Comparison of ENCODE assay signal across 20 cellular contexts in genomic region chr1:2384130-2384860, GRCh38. TPM values are rescaled to one million over a fixed set of nuclear protein-coding genes. Genes with fewer than 3 reads are reported as not detected.
DNase-seq lines count a peak whose midpoint lies in the region; ATAC-seq and TF ChIP-seq lines count a peak whose summit lies in the region.
"Had no signal": no experiment of that assay in that cellular context is flagged by ENCODE, and none has a peak within 500 bp of the region (broad histone marks: within the 10 kb centered on the region; RNA-seq: fewer than 3 reads in every experiment).

No MANE protein-coding gene starts in this region.

- H3K27me3 ChIP-seq in RWPE2 (ENCODE audit: insufficient read depth, poor library complexity, severe bottlenecking) = no peaks in the 10 kb centered on the region
- H3K27me3 ChIP-seq: Peyer's patch, suprapubic skin had no signal

- no peak overlapping the region for H3K4me3 Mint-ChIP-seq in CD14-positive monocyte
- H3K4me3 Mint-ChIP-seq: activated CD4-positive, alpha-beta T cell treated with anti-CD3 and anti-CD28 coated beads for 36 hours; activated CD8-positive, alpha-beta memory T cell treated with anti-CD3 and anti-CD28 coated beads, Interleukin-2, amount 10 ng/mL, durations not matched to agents 7 days and 5 days; effector memory CD8-positive, alpha-beta T cell had no signal

- H3K36me3 Mint-ChIP-seq in CD14-positive monocyte = no peaks in the 10 kb centered on the region
- H3K36me3 Mint-ChIP-seq: activated CD8-positive, alpha-beta memory T cell treated with anti-CD3 and anti-CD28 coated beads, Interleukin-2, amount 10 ng/mL, durations not matched to agents 7 days and 5 days had no signal

- TF ChIP-seq CTCF in CD14-positive monocyte (IDR thresholded peaks at IDR 0.05) (no peak), RWPE2 (IDR thresholded peaks at IDR 0.05; ENCODE audit: poor library complexity, severe bottlenecking) (no peak), foreskin fibroblast (IDR thresholded peaks at IDR 0.05; ENCODE audit: low read depth, low read length) (no peak)

- intact Hi-C loops in CD14-positive monocyte (cut with micrococcal nuclease) = no loop called here
- intact Hi-C loops in sciatic nerve (cut with DNase I) = no loop called here

- no peaks in the 10 kb centered on the region for H3K36me3 ChIP-seq in RWPE2 (ENCODE audit: low read depth)
- H3K36me3 ChIP-seq: Peyer's patch, suprapubic skin had no signal

- H3K27ac Mint-ChIP-seq in CD14-positive monocyte = no peak overlapping the region
- H3K27ac Mint-ChIP-seq: activated CD4-positive, alpha-beta T cell treated with anti-CD3 and anti-CD28 coated beads for 36 hours; activated CD8-positive, alpha-beta memory T cell treated with anti-CD3 and anti-CD28 coated beads, Interleukin-2, amount 10 ng/mL, durations not matched to agents 7 days and 5 days; activated T-helper 2 cell treated with anti-CD3 and anti-CD28 coated beads, Interferon-gamma antibody, Interleukin-2, Interleukin-4, amounts not matched to agents 10 μg/mL and 5 μg/mL and 100 μg/mL, durations not matched to agents 14 hours and 24 hours and 36 hours had no signal

- H3K4me1 ChIP-seq in RWPE2 (ENCODE audit: insufficient read depth, poor library complexity, severe bottlenecking) = no peaks in the 10 kb centered on the region

- no peak overlapping the region for H3K4me3 ChIP-seq in RWPE2 (ENCODE audit: severe bottlenecking)
- no peak overlapping the region for H3K4me3 ChIP-seq in foreskin fibroblast (ENCODE audit: low read depth in 1 of 2, low read length in 2 of 2)
- H3K4me3 ChIP-seq: K562, Peyer's patch, suprapubic skin had no signal

- H3K9me3 Mint-ChIP-seq in CD14-positive monocyte = peaks cover 0 to 3% (median 0%) of the 10 kb centered on the region in 7 donors
- H3K9me3 Mint-ChIP-seq: activated T-helper 2 cell treated with anti-CD3 and anti-CD28 coated beads, Interferon-gamma antibody, Interleukin-2, Interleukin-4, amounts not matched to agents 10 μg/mL and 5 μg/mL and 100 μg/mL, durations not matched to agents 14 hours and 24 hours and 36 hours; effector memory CD8-positive, alpha-beta T cell had no signal

- no peaks in the 10 kb centered on the region for H3K9me3 ChIP-seq in RWPE2 (ENCODE audit: severe bottlenecking)
- H3K9me3 ChIP-seq: Peyer's patch, suprapubic skin had no signal

- peaks cover 0 to 3% (median 0%) of the 10 kb centered on the region in 3 donors for H3K27me3 Mint-ChIP-seq in CD14-positive monocyte (ENCODE audit: low read depth in 3 of 3)
- H3K27me3 Mint-ChIP-seq: activated CD4-positive, alpha-beta T cell treated with anti-CD3 and anti-CD28 coated beads for 36 hours; activated CD8-positive, alpha-beta memory T cell treated with anti-CD3 and anti-CD28 coated beads, Interleukin-2, amount 10 ng/mL, durations not matched to agents 7 days and 5 days; effector memory CD8-positive, alpha-beta T cell had no signal

- no peak overlapping the region for H3K27ac ChIP-seq in RWPE2 (ENCODE audit: poor library complexity, severe bottlenecking)
- H3K27ac ChIP-seq: suprapubic skin had no signal

- ATAC-seq in RWPE2 (ENCODE audit: low read depth) = no peak
- ATAC-seq in sciatic nerve = no peak
- no peak for ATAC-seq in HG03135 (IDR thresholded peaks at IDR 0.05; ENCODE audit: unreplicated experiment)
- ATAC-seq: activated CD4-positive, alpha-beta T cell treated with anti-CD3 and anti-CD28 coated beads for 36 hours; activated CD8-positive, alpha-beta memory T cell treated with anti-CD3 and anti-CD28 coated beads, Interleukin-2, amount 10 ng/mL, durations not matched to agents 7 days and 5 days; effector memory CD8-positive, alpha-beta T cell; K562; SK-N-SH treated with all-trans-retinoic acid at 6 μM for 48 hours had no signal

- DNase-seq in CD14-positive monocyte (ENCODE audit: low spot score) (peak; percentile 34), RWPE2 (ENCODE audit: low spot score) (peak; percentile 45), inferior parietal cortex (ENCODE audit: extremely low spot score) (peak; percentile 22), sciatic nerve (ENCODE audit: low spot score) (peak; percentile 56), GM03348 (ENCODE audit: low spot score) (no peak), foreskin fibroblast (no peak)
- DNase-seq: activated CD4-positive, alpha-beta T cell treated with anti-CD3 and anti-CD28 coated beads for 36 hours; activated CD8-positive, alpha-beta memory T cell treated with anti-CD3 and anti-CD28 coated beads, Interleukin-2, amount 10 ng/mL, durations not matched to agents 7 days and 5 days; effector memory CD8-positive, alpha-beta T cell; NCI-H2029; NCI-H446 treated with DMSO at 0.1 percent for 48 hours; small intestine; stimulated activated CD4-positive, alpha-beta T cell treated with anti-CD3 and anti-CD28 coated beads, Interleukin-4, amount 100 ng/mL, for 24 hours; T1000 had no signal

- peaks cover 5% of the 10 kb centered on the region for H3K4me1 Mint-ChIP-seq in CD14-positive monocyte
- H3K4me1 Mint-ChIP-seq: activated CD4-positive, alpha-beta T cell treated with anti-CD3 and anti-CD28 coated beads for 36 hours had no signal

RNA-seq across cellular contexts. Expression of gene MORN1, which starts 7.1 kb away (rescaled TPM):
- polyA plus RNA-seq in CD14-positive monocyte = 1 to 10 TPM; 1.5 to 1.7 TPM
- total RNA-seq in sciatic nerve = 16.4 TPM

RNA-seq across cellular contexts. Expression of gene RER1, which starts 7.3 kb away (rescaled TPM):
- 100 to 1,000 TPM; 193 to 235 TPM for polyA plus RNA-seq in CD14-positive monocyte
- 87.3 TPM for total RNA-seq in sciatic nerve

RNA-seq across cellular contexts. Expression of gene PEX10, which starts 28.1 kb away (rescaled TPM):
- 10 to 100 TPM in 1 of 2 donors, 1 to 10 TPM in 1; 8.2 to 10.5 TPM for polyA plus RNA-seq in CD14-positive monocyte
- 18.1 TPM for total RNA-seq in sciatic nerve

Comparison
In these comparisons a context has a peak if more than half of its experiments do, and no peak if none do; other contexts are left out.
1. DNase-seq: peak in CD14-positive monocyte (single experiment), RWPE2 (single experiment), inferior parietal cortex (single experiment) and sciatic nerve (single experiment); none in GM03348 (single experiment) and foreskin fibroblast (0 of 2).